24 cellular contexts compared by ENCODE assay signal in the genomic region with DNA sequence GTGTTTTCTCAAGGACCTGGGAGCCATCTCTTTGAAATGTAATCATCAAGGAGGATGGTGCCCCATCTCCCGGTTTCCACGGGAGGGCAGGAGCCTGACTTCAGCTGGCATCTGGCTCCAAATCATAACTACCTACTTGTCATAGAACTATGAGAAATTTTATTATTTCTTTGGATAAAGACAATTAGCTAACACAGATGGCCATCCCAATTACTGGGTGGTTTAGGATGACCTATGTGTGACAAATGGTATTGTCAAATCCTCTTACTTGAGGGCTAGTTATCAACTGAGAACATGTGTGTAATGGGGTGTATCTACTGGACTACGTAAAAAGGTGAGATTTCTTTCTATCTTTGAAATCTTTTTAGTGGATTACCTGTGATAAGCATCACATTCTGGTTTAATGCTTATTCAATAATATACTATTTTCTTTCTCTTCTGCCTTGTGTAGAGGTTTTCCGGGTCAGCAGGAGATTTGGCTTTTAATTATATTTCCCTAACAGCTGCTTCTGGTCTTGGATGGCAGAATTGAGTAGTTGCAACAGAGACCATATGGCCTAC.
"Had no signal": no experiment of that assay in that cellular context is flagged by ENCODE, and none has a peak within 500 bp of the region (broad histone marks: within the 10 kb centered on the region; RNA-seq: fewer than 3 reads in every experiment).

No MANE protein-coding gene starts in this region.

- H3K4me1 ChIP-seq: colonic mucosa, parathyroid adenoma, sigmoid colon, tibial artery had no signal

- H3K79me2 ChIP-seq: parathyroid adenoma had no signal

- H3K36me3 ChIP-seq: colonic mucosa, sigmoid colon, tibial artery had no signal

- H3K27me3 ChIP-seq: colonic mucosa, foreskin keratinocyte, sigmoid colon, tibial artery had no signal

- H3K9me3 ChIP-seq: colonic mucosa, sigmoid colon, tibial artery had no signal

- ATAC-seq: activated CD8-positive, alpha-beta T cell treated with anti-CD3 and anti-CD28 coated beads, Interleukin-2, amount 10 ng/mL, durations not matched to agents 7 days and 5 days; foreskin keratinocyte; left colon had no signal

- DNase-seq: activated CD4-positive, alpha-beta T cell treated with anti-CD3 and anti-CD28 coated beads, Interleukin-2, amount 10 ng/mL, durations not matched to agents 24 days and 14 days; activated CD4-positive, CD25-positive, alpha-beta regulatory T cell; activated CD8-positive, alpha-beta T cell treated with anti-CD3 and anti-CD28 coated beads, Interleukin-2, amount 10 ng/mL, durations not matched to agents 7 days and 5 days; activated naive CD4-positive, alpha-beta T cell treated with Interleukin-2 at 50 U/mL for 16 hours; activated naive CD8-positive, alpha-beta T cell treated with anti-CD3 and anti-CD28 coated beads, Interleukin-2, amount 10 ng/mL, durations not matched to agents 7 days and 5 days; activated T-cell treated with anti-CD3 and anti-CD28 coated beads, Interleukin-2, amount 50 U/mL, for 24 hours; caudate nucleus; colonic mucosa; endodermal cell; foreskin keratinocyte; glutamatergic neuron; hippocampal formation; islet precursor cell; left colon; midbrain; sigmoid colon; stimulated activated naive CD4-positive, alpha-beta T cell; T-helper 9 cell; tibial artery had no signal

- H2AFZ ChIP-seq: parathyroid adenoma had no signal

- H3K4me1 Mint-ChIP-seq: nephron had no signal

- H3K9ac ChIP-seq: parathyroid adenoma had no signal

- H3K4me3 Mint-ChIP-seq: activated CD4-positive, alpha-beta T cell treated with anti-CD3 and anti-CD28 coated beads, Interleukin-2, amount 10 ng/mL, durations not matched to agents 24 days and 14 days; activated CD8-positive, alpha-beta T cell treated with anti-CD3 and anti-CD28 coated beads, Interleukin-2, amount 10 ng/mL, durations not matched to agents 7 days and 5 days; activated naive CD8-positive, alpha-beta T cell treated with anti-CD3 and anti-CD28 coated beads, Interleukin-2, amount 10 ng/mL, durations not matched to agents 7 days and 5 days; activated T-cell treated with anti-CD3 and anti-CD28 coated beads, Interleukin-2, amount 50 U/mL, for 24 hours; brain; endodermal cell; nephron had no signal

- H3K27ac ChIP-seq: colonic mucosa, foreskin keratinocyte, parathyroid adenoma, sigmoid colon, tibial artery had no signal

- H3K27ac Mint-ChIP-seq: activated CD4-positive, alpha-beta T cell treated with anti-CD3 and anti-CD28 coated beads, Interleukin-2, amount 10 ng/mL, durations not matched to agents 24 days and 14 days; activated CD8-positive, alpha-beta T cell treated with anti-CD3 and anti-CD28 coated beads, Interleukin-2, amount 10 ng/mL, durations not matched to agents 7 days and 5 days; activated naive CD8-positive, alpha-beta T cell treated with anti-CD3 and anti-CD28 coated beads, Interleukin-2, amount 10 ng/mL, durations not matched to agents 7 days and 5 days; activated T-cell treated with anti-CD3 and anti-CD28 coated beads, Interleukin-2, amount 50 U/mL, for 24 hours; activated T-helper 2 cell treated with anti-CD3 and anti-CD28 coated beads, Interferon-gamma antibody, Interleukin-2, Interleukin-4, amounts not matched to agents 10 μg/mL and 5 μg/mL and 100 μg/mL, durations not matched to agents 14 hours and 24 hours and 36 hours; endodermal cell; nephron had no signal

- H3K36me3 Mint-ChIP-seq: brain had no signal

- H3K4me3 ChIP-seq: colonic mucosa, lung, sigmoid colon, tibial artery had no signal
